In the genomic region with DNA sequence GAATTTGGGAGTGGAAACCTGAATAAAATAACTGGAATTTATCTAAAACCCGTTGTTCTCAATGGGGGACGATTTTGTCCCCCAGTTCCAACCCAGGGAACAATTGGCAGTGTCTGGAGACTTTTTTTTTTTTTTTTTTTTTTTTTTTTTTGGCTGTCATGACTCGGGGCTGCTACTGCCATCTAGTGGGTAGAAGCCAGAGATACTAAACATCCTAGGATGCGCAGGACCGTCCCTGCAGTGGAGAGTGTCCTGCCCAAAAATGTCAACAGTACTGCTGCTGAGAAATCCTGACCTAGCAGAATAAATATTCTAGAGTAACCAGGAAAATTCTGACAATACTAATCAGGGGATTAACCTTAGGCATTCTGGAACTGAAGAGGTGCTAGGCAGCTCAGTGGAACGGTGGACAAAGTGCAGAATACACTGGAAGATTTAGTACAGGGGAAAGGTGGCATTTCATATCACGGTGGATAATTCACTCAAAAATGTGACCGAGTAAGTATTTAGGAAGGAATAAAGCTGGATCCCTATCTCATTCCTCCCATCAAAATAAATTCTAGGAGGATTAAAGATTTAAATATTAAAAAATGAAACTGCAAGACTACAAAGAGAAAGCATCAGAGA, we compare ENCODE assay signal across 10 cellular contexts.
DNase-seq lines count a peak whose midpoint lies in the region; ATAC-seq and TF ChIP-seq lines count a peak whose summit lies in the region.
"Had no signal": no experiment of that assay in that cellular context is flagged by ENCODE, and none has a peak within 500 bp of the region (broad histone marks: within the 10 kb centered on the region; RNA-seq: fewer than 3 reads in every experiment).

No MANE protein-coding gene starts in this region.

- TF ChIP-seq CTCF in CD14-positive monocyte (IDR thresholded peaks at IDR 0.05) (peak; percentile 82), RWPE1 (conservative IDR thresholded peaks at IDR 0.05; ENCODE audit: low read depth) (peak; percentile 77), gastroesophageal sphincter (IDR thresholded peaks at IDR 0.05) (peak; percentile 39 to 79 (median 46))

- peaks cover 0 to 14% (median 0%) of the 10 kb centered on the region in 3 donors for H3K4me1 ChIP-seq in gastroesophageal sphincter

- no peak overlapping the region for H3K4me3 ChIP-seq in gastroesophageal sphincter

- WGBS in gastroesophageal sphincter (ENCODE audit: low coverage in 1 of 2), 2 donors: 16 to 19% methylated on average over 6 of the region's 8 CpGs

- H3K4me3 Mint-ChIP-seq in CD14-positive monocyte: no peak overlapping the region
- H3K4me3 Mint-ChIP-seq: IgD-negative memory B cell; stimulated activated naive CD8-positive, alpha-beta T cell treated with anti-CD3 and anti-CD28 coated beads, Interleukin-15, Interleukin-2, amounts not matched to agents 100 ng/mL and 50 ng/mL, for 24 hours had no signal

- TF ChIP-seq EP300 in gastroesophageal sphincter (IDR thresholded peaks at IDR 0.05): no peak

- no peak overlapping the region for H3K27ac ChIP-seq in RWPE1
- H3K27ac ChIP-seq in gastroesophageal sphincter: no peak overlapping the region

- H3K9me3 ChIP-seq in gastroesophageal sphincter: no peaks in the 10 kb centered on the region

- ATAC-seq in gastroesophageal sphincter: peak; percentile 57
- ATAC-seq in GM19324 (IDR thresholded peaks at IDR 0.05; ENCODE audit: low FRiP score, unreplicated experiment): no peak
- ATAC-seq in GM18517 (IDR thresholded peaks at IDR 0.05; ENCODE audit: unreplicated experiment): no peak

- no peak for TF ChIP-seq POLR2A in gastroesophageal sphincter (IDR thresholded peaks at IDR 0.05)

- DNase-seq in CD14-positive monocyte (ENCODE audit: low spot score): no peak
- peak; percentile 24 for DNase-seq in HCEC 1CT
- peak; percentile 30 for DNase-seq in RWPE1 (ENCODE audit: low spot score)
- peak; percentile 77 for DNase-seq in activated effector memory CD4-positive, alpha-beta T cell treated with anti-CD3 and anti-CD28 coated beads, Interleukin-2, amount 50 U/mL, for 16 hours
- peak; percentile 82 for DNase-seq in retina

- H3K27ac Mint-ChIP-seq in CD14-positive monocyte: peak overlapping the region in 1 of 7 donors; percentile 18
- H3K27ac Mint-ChIP-seq: IgD-negative memory B cell; stimulated activated naive CD8-positive, alpha-beta T cell treated with anti-CD3 and anti-CD28 coated beads, Interleukin-15, Interleukin-2, amounts not matched to agents 100 ng/mL and 50 ng/mL, for 24 hours had no signal

- intact Hi-C loops in CD14-positive monocyte (cut with micrococcal nuclease): loop anchor here (2.0 kb wide), 1 partner anchor 124 kb away; no protein-coding TSS in a partner anchor

- peaks cover 0 to 3% of the 10 kb centered on the region in 2 donors for H3K36me3 ChIP-seq in gastroesophageal sphincter

- no peaks in the 10 kb centered on the region for H3K27me3 Mint-ChIP-seq in CD14-positive monocyte (ENCODE audit: low read depth in 3 of 3)
- H3K27me3 Mint-ChIP-seq: stimulated activated naive CD8-positive, alpha-beta T cell treated with anti-CD3 and anti-CD28 coated beads, Interleukin-15, Interleukin-2, amounts not matched to agents 100 ng/mL and 50 ng/mL, for 24 hours had no signal

- no peaks in the 10 kb centered on the region for H3K27me3 ChIP-seq in gastroesophageal sphincter

- CTCF ChIA-PET in RWPE1 (lab: Yijun Ruan, JAX): interaction anchor here (0.6 to 2.6 kb wide), 3 partner anchors 42 to 767 kb away, joined by 3 to 13 read pairs (median 3); no protein-coding TSS in a partner anchor

- POLR2A ChIA-PET in RWPE1 (lab: Yijun Ruan, JAX; ENCODE audit: low non-redundant PET): no interaction called here

- H3K4me1 Mint-ChIP-seq in CD14-positive monocyte: peaks cover 6% of the 10 kb centered on the region

- peaks cover 26 to 44% of the 10 kb centered on the region in 2 donors for H3K36me3 Mint-ChIP-seq in CD14-positive monocyte
- H3K36me3 Mint-ChIP-seq: IgD-negative memory B cell had no signal

- H3K9me3 Mint-ChIP-seq in CD14-positive monocyte: no peaks in the 10 kb centered on the region
- H3K9me3 Mint-ChIP-seq: IgD-negative memory B cell; stimulated activated naive CD8-positive, alpha-beta T cell treated with anti-CD3 and anti-CD28 coated beads, Interleukin-15, Interleukin-2, amounts not matched to agents 100 ng/mL and 50 ng/mL, for 24 hours had no signal
